In genomic region chr7:21370283-21370982, GRCh38 we compare ENCODE assay signal across 20 cellular contexts. TPM values are rescaled to one million over a fixed set of nuclear protein-coding genes. Genes with fewer than 3 reads are reported as not detected.
DNase-seq lines count a peak whose midpoint lies in the region; ATAC-seq, FAIRE-seq and TF ChIP-seq lines count a peak whose summit lies in the region.
"Had no signal": no experiment of that assay in that cellular context is flagged by ENCODE, and none has a peak within 500 bp of the region (broad histone marks: within the 10 kb centered on the region; RNA-seq: fewer than 3 reads in every experiment).

No MANE protein-coding gene starts in this region.

- CTCF ChIA-PET in T-cell (lab: Charles Lee): interaction anchor here in 1 of 2 donors (0.5 kb wide), 1 partner anchor 667 kb away, joined by 3 read pairs; no protein-coding TSS in a partner anchor

- no peak overlapping the region for H2AFZ ChIP-seq in GM23338

- H3K27ac ChIP-seq in GM23338 (ENCODE audit: low read depth): no peak overlapping the region
- H3K27ac ChIP-seq: left ventricle myocardium inferior, upper lobe of right lung had no signal

- 0 out of 2 replicates have a peak, but pooled peaks cover 4% of the 10 kb centered on the region for H3K36me3 ChIP-seq in GM23338 (ENCODE audit: insufficient read depth)
- H3K36me3 ChIP-seq in bronchial epithelial cell (ENCODE audit: control insufficient read depth, insufficient read depth, low read length): no peaks in the 10 kb centered on the region
- H3K36me3 ChIP-seq: left ventricle myocardium inferior, upper lobe of right lung had no signal

- FAIRE-seq in bronchial epithelial cell (lab: Jason Lieb, UNC) (no peak), GM12892 (lab: Jason Lieb, UNC) (no peak)
- FAIRE-seq: astrocyte, GM12891 had no signal

- no peaks in the 10 kb centered on the region for H3F3A ChIP-seq in GM23338 (replicated peaks; ENCODE audit: low read depth)

- no peak for TF ChIP-seq POLR2A in GM12892 (IDR thresholded peaks at IDR 0.05; ENCODE audit: low read depth, low read length)

- H3K4me3 ChIP-seq in GM23338 (0 out of 2 replicates have a peak overlapping the region, but pooled peaks have one; percentile 4), bronchial epithelial cell (ENCODE audit: low read depth, low read length) (no peak overlapping the region)
- H3K4me3 ChIP-seq: left ventricle myocardium inferior, smooth muscle cell, upper lobe of right lung had no signal

- no peak for DNase-seq in T-helper 2 cell treated with Interferon-gamma antibody and Interleukin-4, amounts not matched to agents 5 μg/mL and 100 μg/mL, for 36 hours (ENCODE audit: low spot score)
- no peak for DNase-seq in T-helper 2 cell
- peak; percentile 28 for DNase-seq in GM23338 (ENCODE audit: low spot score)
- DNase-seq in NCI-H2227 treated with DMSO at 0.1 percent for 48 hours (lab: John Stamatoyannopoulos, UW): peak; percentile 21
- peak; percentile 63 for DNase-seq in bronchial epithelial cell (ENCODE audit: low read depth)
- no peak for DNase-seq in T-cell
- no peak for DNase-seq in GM12892 (ENCODE audit: insufficient read length)
- no peak for DNase-seq in activated naive CD4-positive, alpha-beta T cell (lab: John Stamatoyannopoulos, UW)
- DNase-seq: ACHN; activated CD4-positive, alpha-beta T cell treated with anti-CD3 and anti-CD28 coated beads for 4 hours; CD4-positive, alpha-beta memory T cell; HCEC 1CT; left ventricle myocardium inferior; NCI-H524 treated with DMSO at 0.1 percent for 48 hours; stimulated activated naive CD4-positive, alpha-beta T cell; T-helper 17 cell; upper lobe of right lung had no signal

- POLR2A ChIA-PET in T-cell (lab: Charles Lee): no interaction called here

- H3K36me3 Mint-ChIP-seq in T-helper 2 cell treated with Interferon-gamma antibody and Interleukin-4, amounts not matched to agents 5 μg/mL and 100 μg/mL, for 36 hours (ENCODE audit: low read depth): peaks cover 24% of the 10 kb centered on the region
- H3K36me3 Mint-ChIP-seq in GM23338 (ENCODE audit: low read depth) (peaks cover 7% of the 10 kb centered on the region; the same call in 2 of the 3 replicates), T-cell (no peaks in the 10 kb centered on the region)

- H3K4me2 ChIP-seq in GM23338: peak overlapping the region; percentile 56
- H3K4me2 ChIP-seq: smooth muscle cell had no signal

- no peaks in the 10 kb centered on the region for H4K20me1 ChIP-seq in GM23338 (replicated peaks; ENCODE audit: insufficient read depth)

- H3K4me3 Mint-ChIP-seq in T-helper 2 cell treated with Interferon-gamma antibody and Interleukin-4, amounts not matched to agents 5 μg/mL and 100 μg/mL, for 36 hours: no peak overlapping the region
- H3K4me3 Mint-ChIP-seq in GM23338: peak overlapping the region; percentile 16; the same call in 1 of the 3 replicates
- H3K4me3 Mint-ChIP-seq in T-cell: no peak overlapping the region
- H3K4me3 Mint-ChIP-seq: CD4-positive, alpha-beta memory T cell; T-helper 17 cell had no signal

- no peaks in the 10 kb centered on the region for H3K27me3 ChIP-seq in GM23338 (ENCODE audit: insufficient read depth)
- no peaks in the 10 kb centered on the region for H3K27me3 ChIP-seq in bronchial epithelial cell (ENCODE audit: control insufficient read depth, insufficient read depth, low read length)
- H3K27me3 ChIP-seq: upper lobe of right lung had no signal

- no peak for TF ChIP-seq CTCF in GM23338 (conservative IDR thresholded peaks at IDR 0.05; ENCODE audit: low read depth in 2 of 2)
- TF ChIP-seq CTCF in bronchial epithelial cell (IDR thresholded peaks at IDR 0.05; ENCODE audit: insufficient read depth, low read length, severe bottlenecking): no peak

- peak; percentile 75 for ATAC-seq in GM23338
- ATAC-seq in T-cell (replicated peaks in 1 of 4): no peak
- ATAC-seq: T-helper 17 cell had no signal

- H3K27me3 Mint-ChIP-seq in T-helper 2 cell treated with Interferon-gamma antibody and Interleukin-4, amounts not matched to agents 5 μg/mL and 100 μg/mL, for 36 hours (ENCODE audit: low read depth): no peaks in the 10 kb centered on the region
- H3K27me3 Mint-ChIP-seq in GM23338 (ENCODE audit: insufficient read depth, low read depth, poor library complexity) (no peaks in the 10 kb centered on the region), T-cell (no peaks in the 10 kb centered on the region)
- H3K27me3 Mint-ChIP-seq: T-helper 17 cell had no signal

- H3K4me1 ChIP-seq in GM23338 (ENCODE audit: insufficient read depth): peaks cover 18% of the 10 kb centered on the region
- H3K4me1 ChIP-seq: left ventricle myocardium inferior, upper lobe of right lung had no signal

- H3K9me2 ChIP-seq in GM23338 (ENCODE audit: insufficient read depth): 0 out of 2 replicates have a peak, but pooled peaks cover 3% of the 10 kb centered on the region

- peak overlapping the region; percentile 41 for H3K27ac Mint-ChIP-seq in T-helper 2 cell treated with Interferon-gamma antibody and Interleukin-4, amounts not matched to agents 5 μg/mL and 100 μg/mL, for 36 hours
- peak overlapping the region; percentile 83 for H3K27ac Mint-ChIP-seq in GM23338
- no peak overlapping the region for H3K27ac Mint-ChIP-seq in T-cell
- H3K27ac Mint-ChIP-seq: T-helper 17 cell had no signal

- no peaks in the 10 kb centered on the region for H3K79me2 ChIP-seq in GM23338 (replicated peaks; ENCODE audit: insufficient read depth)

- peaks cover 15% of the 10 kb centered on the region for H3K9me3 Mint-ChIP-seq in T-helper 2 cell treated with Interferon-gamma antibody and Interleukin-4, amounts not matched to agents 5 μg/mL and 100 μg/mL, for 36 hours
- peaks cover 9% of the 10 kb centered on the region for H3K9me3 Mint-ChIP-seq in GM23338
- H3K9me3 Mint-ChIP-seq in T-cell: peaks cover 0 to 5% (median 0%) of the 10 kb centered on the region in 3 donors

- peaks cover 40% of the 10 kb centered on the region for H3K4me1 Mint-ChIP-seq in T-helper 2 cell treated with Interferon-gamma antibody and Interleukin-4, amounts not matched to agents 5 μg/mL and 100 μg/mL, for 36 hours (ENCODE audit: low read depth)
- H3K4me1 Mint-ChIP-seq in GM23338 (peaks cover 17% of the 10 kb centered on the region), T-cell (peaks cover 0 to 16% (median 14%) of the 10 kb centered on the region in 3 donors)

TF ChIP-seq in GM23338, 12 proteins besides CTCF, POLR2A, EP300 and RAD21 (continues in another document):
- TF ChIP-seq EZH2 (IDR thresholded peaks at IDR 0.05; ENCODE audit: low read depth, unreplicated experiment): no peak
- no peak for TF ChIP-seq EZH2phosphoT487 (IDR thresholded peaks at IDR 0.05; ENCODE audit: unreplicated experiment)
- TF ChIP-seq ZNF114 (CRISPR knock-in tag; IDR thresholded peaks at IDR 0.05): no peak
- TF ChIP-seq POLR2AphosphoS5 (IDR thresholded peaks at IDR 0.05; ENCODE audit: low read depth): no peak
- no peak for TF ChIP-seq ZNF331 (CRISPR knock-in tag; IDR thresholded peaks at IDR 0.05; ENCODE audit: low read depth)
- no peak for TF ChIP-seq CREB1 (CRISPR knock-in tag; IDR thresholded peaks at IDR 0.05; ENCODE audit: low read depth)
- TF ChIP-seq NANOG (IDR thresholded peaks at IDR 0.05; ENCODE audit: borderline replicate concordance): no peak
- no peak for TF ChIP-seq REST (IDR thresholded peaks at IDR 0.05; ENCODE audit: unreplicated experiment)

RNA-seq across cellular contexts. Expression of gene SP4, which starts 57.5 kb away (rescaled TPM):
- 36.7 and 41.6 TPM in 2 replicates for total RNA-seq in GM23338 (2014; rRNA removed; shearing (Covaris generic))
- polyA plus RNA-seq in GM23338 (2016; fragmentation: Nextera tagmentation; extraction: Ambion mirVana): 10.7 and 11.9 TPM in 2 replicates
- 5.3 and 7.3 TPM in 2 replicates for total RNA-seq in bronchial epithelial cell
- total RNA-seq in T-cell: 10 to 100 TPM; 29.8 to 48.2 (median 35.4) TPM
- 6.4 TPM for polyA plus RNA-seq in GM12892 (2012; ENCODE audit: missing spikeins)

Comparison
In these comparisons a context has a peak if more than half of its experiments do, and no peak if none do; other contexts are left out.
1. DNase-seq: peak in GM23338 (single experiment), NCI-H2227 treated with DMSO at 0.1 percent for 48 hours (single experiment) and bronchial epithelial cell (single experiment); none in T-helper 2 cell treated with Interferon-gamma antibody and Interleukin-4, amounts not matched to agents 5 μg/mL and 100 μg/mL, for 36 hours (single experiment), T-helper 2 cell (0 of 5), T-cell (0 of 34), GM12892 (single experiment) and activated naive CD4-positive, alpha-beta T cell (0 of 4).
2. H3K27ac Mint-ChIP-seq: peak in T-helper 2 cell treated with Interferon-gamma antibody and Interleukin-4, amounts not matched to agents 5 μg/mL and 100 μg/mL, for 36 hours (single experiment) and GM23338 (single experiment); none in T-cell (0 of 2).